Comparison of ENCODE assay signal across 19 cellular contexts in genomic region chr13:51048166-51048461, GRCh38.
DNase-seq lines count a peak whose midpoint lies in the region; ATAC-seq, FAIRE-seq and TF ChIP-seq lines count a peak whose summit lies in the region.
"Had no signal": no experiment of that assay in that cellular context is flagged by ENCODE, and none has a peak within 500 bp of the region (broad histone marks: within the 10 kb centered on the region; RNA-seq: fewer than 3 reads in every experiment).

No MANE protein-coding gene starts in this region.

- H3K56ac ChIP-seq in H1 (replicated peaks; ENCODE audit: insufficient read length, low read depth, low read length), result no peak overlapping the region

- H3K23me2 ChIP-seq in H1 (ENCODE audit: low read depth, low read length), result no peaks in the 10 kb centered on the region; the same call in 1 of the 2 replicates

- peaks cover 16% of the 10 kb centered on the region for H3K27me3 ChIP-seq in GM23248 (replicated peaks; ENCODE audit: insufficient read depth)
- H3K27me3 ChIP-seq in adipocyte (replicated peaks; ENCODE audit: control insufficient read depth, insufficient read depth, low read length), result peaks cover 7% of the 10 kb centered on the region
- H3K27me3 ChIP-seq in H1 (replicated peaks in 1 of 4; ENCODE audit: control insufficient read depth in 3 of 4, extremely low read depth in 1 of 4, insufficient read depth in 3 of 4, low read length in 3 of 4), result no peaks in the 10 kb centered on the region

- POLR2A ChIA-PET in HEK293 (lab: Yijun Ruan, JAX) (no interaction called here), H1 (lab: Charles Lee; ENCODE audit: partially characterized antibody) (interaction anchor here (0.6 kb wide), 1 partner anchor 11 kb away, joined by 3 read pairs; no protein-coding TSS in a partner anchor)

- no peak for TF ChIP-seq RAD21 in H1 (IDR thresholded peaks at IDR 0.05 in 1 of 2, conservative IDR thresholded peaks at IDR 0.05 in 1 of 2; ENCODE audit: low read depth in 2 of 2, low read length in 2 of 2)

- no peak overlapping the region for H2AK5ac ChIP-seq in H1 (ENCODE audit: low read depth, low read length)

- H2BK15ac ChIP-seq in H1 (ENCODE audit: low read length), result no peak overlapping the region

- H2AFZ ChIP-seq in GM23248 (no peak overlapping the region), H1 (ENCODE audit: low read length) (no peak overlapping the region)
- H2AFZ ChIP-seq: GM23338 had no signal

- TF ChIP-seq CTCF in HEK293 (tag by site-specific recombination; IDR thresholded peaks at IDR 0.05) (no peak), H1 (IDR thresholded peaks at IDR 0.05; ENCODE audit: control extremely low read depth in 1 of 3, insufficient read depth in 1 of 3, low read depth in 1 of 3, low read length in 3 of 3) (no peak)

- peak; percentile 50 for FAIRE-seq in H1 (lab: Jason Lieb, UNC)
- FAIRE-seq: H54 had no signal

- no peaks in the 10 kb centered on the region for H3K9me2 ChIP-seq in GM23248 (ENCODE audit: insufficient read depth)

- CTCF ChIA-PET in HEK293 (lab: Yijun Ruan, JAX) (interaction anchor here (0.5 kb wide), 1 partner anchor 250 kb away, joined by 3 read pairs; no protein-coding TSS in a partner anchor), H1 (lab: Charles Lee; ENCODE audit: partially characterized antibody) (interaction anchor here (0.6 to 1.6 kb wide), 4 partner anchors 10 to 59 kb away, joined by 3 to 5 read pairs (median 3); no protein-coding TSS in a partner anchor)

- no peaks in the 10 kb centered on the region for H3K4me1 ChIP-seq in GM23248 (ENCODE audit: insufficient read depth)
- H3K4me1 ChIP-seq in HEK293 (ENCODE audit: control insufficient read depth, insufficient read depth, low read length), result no peaks in the 10 kb centered on the region
- peaks cover 15% of the 10 kb centered on the region for H3K4me1 ChIP-seq in adipocyte (ENCODE audit: control insufficient read depth, insufficient read depth, low read length)
- H3K4me1 ChIP-seq in H1 (replicated peaks in 1 of 4; ENCODE audit: control insufficient read depth in 3 of 4, insufficient read depth in 4 of 4, low read length in 3 of 4), result no peaks in the 10 kb centered on the region
- H3K4me1 ChIP-seq: Caco-2, HAP-1 had no signal

- no peak overlapping the region for H4K5ac ChIP-seq in H1 (ENCODE audit: insufficient read length, low read depth, low read length)

- DNase-seq in GM23248 (peak; percentile 20), adipocyte (ENCODE audit: low read depth) (peak; percentile 6), H1 (ENCODE audit: low read depth in 1 of 2, low spot score in 2 of 2) (no peak), anterior cingulate cortex (lab: John Stamatoyannopoulos, UW) (no peak), C1 segment of cervical spinal cord (lab: John Stamatoyannopoulos, UW) (no peak)
- DNase-seq: Caco-2; CD4-positive, CD25-positive, alpha-beta regulatory T cell; CD8-positive, alpha-beta T cell; DMS153; DMS79; EL; GDM1 had no signal

- H4K20me1 ChIP-seq in GM23248 (ENCODE audit: insufficient read depth), result no peaks in the 10 kb centered on the region
- H4K20me1 ChIP-seq in H1 (replicated peaks in 1 of 2; ENCODE audit: control insufficient read depth in 1 of 2, insufficient read depth in 2 of 2, low read length in 2 of 2), result no peaks in the 10 kb centered on the region

- no peak overlapping the region for H3K23ac ChIP-seq in H1 (ENCODE audit: insufficient read length)

- no peak overlapping the region for H3K14ac ChIP-seq in H1 (ENCODE audit: insufficient read length)

- in situ Hi-C loops in GM23248 (cut with MboI), result no loop called here

- H3K27ac ChIP-seq in GM23248, result no peak overlapping the region
- H3K27ac ChIP-seq in HEK293 (ENCODE audit: extremely low read depth, low read depth, low read length), result no peak overlapping the region
- no peak overlapping the region for H3K27ac ChIP-seq in H1 (ENCODE audit: low read depth, low read length)
- H3K27ac ChIP-seq: C4-2B had no signal

- H4K91ac ChIP-seq in H1 (replicated peaks; ENCODE audit: insufficient read length, low read length), result no peak overlapping the region

- H2BK12ac ChIP-seq in H1 (ENCODE audit: low read depth, low read length), result no peak overlapping the region

- H2BK20ac ChIP-seq in H1 (ENCODE audit: low read length), result no peak overlapping the region

- H3K18ac ChIP-seq in H1 (ENCODE audit: extremely low read depth, low read length), result no peak overlapping the region

- WGBS in GM23248 (ENCODE audit: low coverage in 1 of 2, low lambda C conversion rate in 2 of 2, missing lambda C conversion rate in 2 of 2), 2 experiments, result 44 to 45% methylated on average over 2 of the region's 2 CpGs
- 87% methylated on average over 2 of the region's 2 CpGs; no CpG with 5 or more reads in 1 of the 2 experiments for WGBS in H1 (ENCODE audit: extremely low coverage in 1 of 2, insufficient coverage in 1 of 2, insufficient read length in 1 of 2, insufficient replicate concordance in 2 of 2, low coverage in 1 of 2, low lambda C conversion rate in 2 of 2, missing lambda C conversion rate in 1 of 2), 2 experiments

- H3K4ac ChIP-seq in H1 (replicated peaks; ENCODE audit: insufficient read length, low read depth, low read length), result no peak overlapping the region

- no peaks in the 10 kb centered on the region for H3K9me3 ChIP-seq in GM23248 (ENCODE audit: low read depth)
- no peaks in the 10 kb centered on the region for H3K9me3 ChIP-seq in HEK293 (ENCODE audit: control insufficient read depth, insufficient read depth, low read depth, low read length)
- no peaks in the 10 kb centered on the region for H3K9me3 ChIP-seq in adipocyte (ENCODE audit: control insufficient read depth, low read length)
- H3K9me3 ChIP-seq in H1 (ENCODE audit: insufficient read depth in 2 of 2, low read depth in 1 of 2, low read length in 1 of 2), result no peaks in the 10 kb centered on the region
- H3K9me3 ChIP-seq: Caco-2, HAP-1 had no signal

- ATAC-seq in GM18505 (IDR thresholded peaks at IDR 0.05; ENCODE audit: unreplicated experiment) (no peak), GM19452 (IDR thresholded peaks at IDR 0.05; ENCODE audit: unreplicated experiment) (no peak)
- ATAC-seq: CD8-positive, alpha-beta T cell; GM23338 had no signal

- H3K79me2 ChIP-seq in GM23248 (ENCODE audit: insufficient read depth) (no peaks in the 10 kb centered on the region), H1 (ENCODE audit: control insufficient read depth in 1 of 2, insufficient read depth in 2 of 2, low read length in 2 of 2) (no peaks in the 10 kb centered on the region)

- TF ChIP-seq POLR2A in H1 (IDR thresholded peaks at IDR 0.05; ENCODE audit: control extremely low read depth in 1 of 2, low read depth in 2 of 2, low read length in 2 of 2) (no peak), GM18505 (IDR thresholded peaks at IDR 0.05; ENCODE audit: borderline replicate concordance, extremely low read depth, insufficient read depth, insufficient read length) (no peak)

- H4K8ac ChIP-seq in H1 (ENCODE audit: extremely low read depth, insufficient read depth, low read length), result no peak overlapping the region

- H3K4me3 ChIP-seq in GM23248 (no peak overlapping the region), HEK293 (ENCODE audit: low read depth, low read length) (no peak overlapping the region), adipocyte (ENCODE audit: low read length) (no peak overlapping the region), H1 (ENCODE audit: extremely low read depth in 1 of 4, insufficient read depth in 2 of 4, low read depth in 3 of 4, low read length in 4 of 4) (no peak overlapping the region)
- H3K4me3 ChIP-seq: GM23338, HAP-1 had no signal

- no peaks in the 10 kb centered on the region for H3K79me1 ChIP-seq in H1 (ENCODE audit: low read depth, low read length)

- H3K36me3 ChIP-seq in GM23248 (ENCODE audit: low read depth), result no peaks in the 10 kb centered on the region
- H3K36me3 ChIP-seq in HEK293 (ENCODE audit: control insufficient read depth in 2 of 2, insufficient read depth in 1 of 2, low read length in 2 of 2), result no peaks in the 10 kb centered on the region
- H3K36me3 ChIP-seq in adipocyte (ENCODE audit: control insufficient read depth, insufficient read depth, low read length, severe bottlenecking), result no peaks in the 10 kb centered on the region
- H3K36me3 ChIP-seq in H1 (ENCODE audit: control insufficient read depth in 2 of 4, insufficient read depth in 4 of 4, low read length in 3 of 4), result no peaks in the 10 kb centered on the region
- H3K36me3 ChIP-seq: HAP-1 had no signal

- H3K9ac ChIP-seq in GM23248, result no peak overlapping the region
- H3K9ac ChIP-seq in adipocyte (ENCODE audit: low read length), result no peak overlapping the region
- no peak overlapping the region for H3K9ac ChIP-seq in H1 (replicated peaks in 1 of 4; ENCODE audit: extremely low read depth in 1 of 4, low read depth in 3 of 4, low read length in 3 of 4)

- H2BK120ac ChIP-seq in H1 (replicated peaks; ENCODE audit: low read depth, low read length), result no peak overlapping the region

- no peaks in the 10 kb centered on the region for H3F3A ChIP-seq in GM23248 (ENCODE audit: insufficient read depth)

- TF ChIP-seq EP300 in H1 (IDR thresholded peaks at IDR 0.05; ENCODE audit: borderline replicate concordance in 1 of 2, low read depth in 2 of 2, low read length in 2 of 2), result no peak

- no peak overlapping the region for H2BK5ac ChIP-seq in H1 (ENCODE audit: low read depth, low read length)

- H3K4me2 ChIP-seq in GM23248 (ENCODE audit: unreplicated experiment), result no peak overlapping the region
- no peak overlapping the region for H3K4me2 ChIP-seq in H1 (ENCODE audit: insufficient read depth in 1 of 2, low read depth in 2 of 2, low read length in 2 of 2)
- H3K4me2 ChIP-seq: GM23338 had no signal

TF ChIP-seq in H1, 55 proteins besides CTCF, POLR2A, EP300 and RAD21:
- TF ChIP-seq TBP (IDR thresholded peaks at IDR 0.05; ENCODE audit: low read depth, low read length) (no peak), SP1 (IDR thresholded peaks at IDR 0.05; ENCODE audit: low read depth, low read length) (no peak), SP2 (IDR thresholded peaks at IDR 0.05; ENCODE audit: low read length) (no peak), SRF (IDR thresholded peaks at IDR 0.05; ENCODE audit: low read depth, low read length) (no peak), ZNF274 (IDR thresholded peaks at IDR 0.05; ENCODE audit: borderline replicate concordance, extremely low read depth, low read length) (no peak), POU5F1 (IDR thresholded peaks at IDR 0.05; ENCODE audit: low read depth, low read length) (no peak), CREB1 (IDR thresholded peaks at IDR 0.05) (no peak)

Comparison
In these comparisons a context has a peak if more than half of its experiments do, and no peak if none do; other contexts are left out.
1. DNase-seq: peak in GM23248 (single experiment) and adipocyte (single experiment); none in H1 (0 of 2), anterior cingulate cortex (0 of 58) and C1 segment of cervical spinal cord (0 of 14).